ENCODE assay signal across 1 cellular context in genomic region chr3:129383292-129383860, GRCh38.
TF ChIP-seq lines count a peak whose summit lies in the region.

No MANE protein-coding gene starts in this region.

TF ChIP-seq in H1, 55 proteins besides CTCF, POLR2A, EP300 and RAD21:
- TF ChIP-seq MAX (IDR thresholded peaks at IDR 0.05) (0 out of 2 replicates have a peak, but pooled peaks have one; percentile 10), SP4 (IDR thresholded peaks at IDR 0.05; ENCODE audit: low read length) (no peak), SIN3A (conservative IDR thresholded peaks at IDR 0.05 in 1 of 2, IDR thresholded peaks at IDR 0.05 in 1 of 2; ENCODE audit: low read depth in 1 of 2, low read length in 2 of 2) (0 out of 4 replicates have a peak, but pooled peaks of 1 of the 2 experiments have one; percentile 16)
